Comparison of ENCODE assay signal across 9 cellular contexts in the genomic region with DNA sequence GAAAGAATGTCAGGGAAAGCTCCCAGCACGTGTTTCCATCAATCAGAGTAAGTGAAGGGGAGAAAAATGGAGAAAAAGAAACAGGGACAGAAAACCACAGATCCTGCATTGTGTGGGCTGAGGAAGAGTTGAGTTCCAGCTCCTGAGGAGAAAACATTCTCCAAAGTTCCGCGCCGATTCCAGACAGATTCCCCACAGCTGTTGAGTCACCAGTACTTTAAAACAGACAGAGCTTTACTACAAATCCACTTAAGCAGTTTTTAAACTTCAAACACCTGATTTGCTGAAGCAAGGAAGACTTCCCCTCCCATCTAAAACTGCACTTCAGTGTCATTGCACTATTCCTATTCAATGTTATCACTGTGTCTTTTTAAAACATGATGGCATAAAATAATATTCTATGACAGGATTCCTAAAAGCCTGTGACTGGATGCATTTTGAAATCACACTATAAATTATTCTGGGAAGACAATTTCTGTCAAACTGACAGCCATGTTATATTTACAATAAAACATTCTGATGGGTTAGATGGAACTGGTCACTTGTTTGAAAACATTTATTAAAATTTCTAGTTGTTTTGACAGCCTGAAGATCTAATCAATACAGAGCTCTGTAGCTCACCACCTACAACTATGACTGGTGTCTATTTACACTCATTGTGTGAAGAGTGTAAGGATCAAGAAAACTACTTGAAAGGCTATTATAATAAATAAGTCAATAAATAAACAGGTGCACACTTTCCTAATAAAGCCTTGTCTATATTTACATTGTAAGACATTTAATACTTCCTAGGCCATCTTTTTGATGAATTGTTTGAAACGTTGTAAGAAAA. TPM values are rescaled to one million over a fixed set of nuclear protein-coding genes. Genes with fewer than 3 reads are reported as not detected.
DNase-seq lines count a peak whose midpoint lies in the region; ATAC-seq and TF ChIP-seq lines count a peak whose summit lies in the region.
"Had no signal": no experiment of that assay in that cellular context is flagged by ENCODE, and none has a peak within 500 bp of the region (broad histone marks: within the 10 kb centered on the region; RNA-seq: fewer than 3 reads in every experiment).

No MANE protein-coding gene starts in this region.

- H3K9me3 ChIP-seq in lung (ENCODE audit: control insufficient read depth in 2 of 2, insufficient read depth in 1 of 2, low read length in 1 of 2) (no peaks in the 10 kb centered on the region), uterus (no peaks in the 10 kb centered on the region)

- H3K27ac ChIP-seq in cingulate gyrus (ENCODE audit: low read depth, low read length) (peak overlapping the region; percentile 78), lung (ENCODE audit: low read depth in 1 of 2, low read length in 1 of 2) (peak overlapping the region in 1 of 2 donors; percentile 9), uterus (peak overlapping the region; percentile 55 to 60)
- H3K27ac ChIP-seq: 22Rv1 had no signal

- H3K27me3 ChIP-seq in lung (ENCODE audit: control insufficient read depth, insufficient read depth) (no peaks in the 10 kb centered on the region), uterus (no peaks in the 10 kb centered on the region)

- DNase-seq in NCI-H1092 treated with DMSO at 0.1 percent for 48 hours (lab: John Stamatoyannopoulos, UW): peak; percentile 16
- DNase-seq in NCI-H1092 (lab: John Stamatoyannopoulos, UW): no peak
- DNase-seq in lung (ENCODE audit: low spot score): no peak
- peak; percentile 38 to 39 for DNase-seq in uterus
- no peak for DNase-seq in cerebellar cortex (ENCODE audit: low spot score)
- no peak for DNase-seq in KG1 (lab: John Stamatoyannopoulos, UW)

- ATAC-seq in lung (ENCODE audit: insufficient read depth, low FRiP score) (peak; percentile 56), GM18498 (IDR thresholded peaks at IDR 0.05; ENCODE audit: unreplicated experiment) (no peak)

- H3K4me3 ChIP-seq in lung: no peak overlapping the region
- H3K4me3 ChIP-seq in uterus: peak overlapping the region in 1 of 2 donors; percentile 5

- TF ChIP-seq CTCF in lung (IDR thresholded peaks at IDR 0.05; ENCODE audit: control extremely low read depth, extremely low read depth) (no peak), uterus (IDR thresholded peaks at IDR 0.05) (no peak)

- TF ChIP-seq POLR2A in uterus (IDR thresholded peaks at IDR 0.05): no peak

- 50 to 72% methylated on average over 5 of the region's 5 CpGs for WGBS in lung, 2 donors

- H3K4me1 ChIP-seq in lung (ENCODE audit: control insufficient read depth in 2 of 2, insufficient read depth in 2 of 2, low read length in 2 of 2) (peaks cover 3 to 8% of the 10 kb centered on the region in 2 donors), uterus (no peaks in the 10 kb centered on the region)

- intact Hi-C loops in uterus (cut with DNase I; ENCODE audit: low total_unique reads): no loop called here

- H3K36me3 ChIP-seq in lung (ENCODE audit: control insufficient read depth in 2 of 2, insufficient read depth in 2 of 2, low read length in 2 of 2): no peaks in the 10 kb centered on the region
- H3K36me3 ChIP-seq in uterus: no peaks in the 10 kb centered on the region

RNA-seq across cellular contexts. Expression of a gene that starts 40.9 kb away (rescaled TPM):
- total RNA-seq in lung (100 to 1,000 TPM; 111 to 356 TPM), uterus (100 to 1,000 TPM; 123 to 514 (median 163) TPM)
- 10 to 100 TPM; 14.3 to 35.3 TPM for polyA plus RNA-seq in lung

Comparison
In these comparisons a context has a peak if more than half of its experiments do, and no peak if none do; other contexts are left out.
1. DNase-seq: peak in NCI-H1092 treated with DMSO at 0.1 percent for 48 hours (single experiment) and uterus (2 of 2); none in NCI-H1092 (single experiment), lung (single experiment), cerebellar cortex (single experiment) and KG1 (single experiment).